Comparison of ENCODE assay signal across 1 cellular context in the genomic region with DNA sequence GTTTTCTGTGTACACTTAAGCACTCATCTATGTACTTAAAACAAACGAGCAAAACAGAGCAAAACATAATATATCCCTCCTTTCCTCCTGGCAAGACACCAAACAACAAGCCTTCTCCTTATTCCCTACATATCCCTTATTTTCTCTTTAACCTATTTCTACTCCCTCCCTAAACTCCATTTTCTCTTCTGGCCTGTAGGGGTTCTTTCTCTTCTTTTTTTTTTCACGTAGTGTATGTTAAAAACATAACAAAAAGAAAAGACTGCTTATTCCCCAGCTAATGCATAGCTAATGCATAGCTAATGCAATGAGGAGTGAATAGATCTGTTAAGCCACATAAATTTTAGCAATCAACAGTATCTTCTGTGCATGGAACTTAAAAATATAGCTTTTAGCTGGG.
TF ChIP-seq lines count a peak whose summit lies in the region.

No MANE protein-coding gene starts in this region.

TF ChIP-seq in H1, 55 proteins besides CTCF, POLR2A, EP300 and RAD21:
- TF ChIP-seq, protein P1, sequence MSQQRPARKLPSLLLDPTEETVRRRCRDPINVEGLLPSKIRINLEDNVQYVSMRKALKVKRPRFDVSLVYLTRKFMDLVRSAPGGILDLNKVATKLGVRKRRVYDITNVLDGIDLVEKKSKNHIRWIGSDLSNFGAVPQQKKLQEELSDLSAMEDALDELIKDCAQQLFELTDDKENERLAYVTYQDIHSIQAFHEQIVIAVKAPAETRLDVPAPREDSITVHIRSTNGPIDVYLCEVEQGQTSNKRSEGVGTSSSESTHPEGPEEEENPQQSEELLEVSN (IDR thresholded peaks at IDR 0.05), result no peak
- TF ChIP-seq PHF8 (conservative IDR thresholded peaks at IDR 0.05; ENCODE audit: low read depth, low read length), result no peak
- no peak for TF ChIP-seq TBP (IDR thresholded peaks at IDR 0.05; ENCODE audit: low read depth, low read length)
- no peak for TF ChIP-seq MAFK (IDR thresholded peaks at IDR 0.05; ENCODE audit: low read depth, low read length)
- no peak for TF ChIP-seq SP1 (IDR thresholded peaks at IDR 0.05; ENCODE audit: low read depth, low read length)
- TF ChIP-seq TAF1 (IDR thresholded peaks at IDR 0.05; ENCODE audit: low read depth, low read length), result no peak
- TF ChIP-seq BACH1 (IDR thresholded peaks at IDR 0.05; ENCODE audit: low read length), result no peak
- TF ChIP-seq, protein P2, sequence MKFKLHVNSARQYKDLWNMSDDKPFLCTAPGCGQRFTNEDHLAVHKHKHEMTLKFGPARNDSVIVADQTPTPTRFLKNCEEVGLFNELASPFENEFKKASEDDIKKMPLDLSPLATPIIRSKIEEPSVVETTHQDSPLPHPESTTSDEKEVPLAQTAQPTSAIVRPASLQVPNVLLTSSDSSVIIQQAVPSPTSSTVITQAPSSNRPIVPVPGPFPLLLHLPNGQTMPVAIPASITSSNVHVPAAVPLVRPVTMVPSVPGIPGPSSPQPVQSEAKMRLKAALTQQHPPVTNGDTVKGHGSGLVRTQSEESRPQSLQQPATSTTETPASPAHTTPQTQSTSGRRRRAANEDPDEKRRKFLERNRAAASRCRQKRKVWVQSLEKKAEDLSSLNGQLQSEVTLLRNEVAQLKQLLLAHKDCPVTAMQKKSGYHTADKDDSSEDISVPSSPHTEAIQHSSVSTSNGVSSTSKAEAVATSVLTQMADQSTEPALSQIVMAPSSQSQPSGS (IDR thresholded peaks at IDR 0.05; ENCODE audit: low read length), result no peak
- TF ChIP-seq FOSL1 (IDR thresholded peaks at IDR 0.05; ENCODE audit: insufficient read depth, low read depth, low read length), result no peak
- no peak for TF ChIP-seq EGR1 (IDR thresholded peaks at IDR 0.05; ENCODE audit: borderline replicate concordance, low read depth, low read length)
- TF ChIP-seq SAP30 (IDR thresholded peaks at IDR 0.05; ENCODE audit: insufficient read depth, insufficient replicate concordance, low read length), result no peak
